1 cellular context compared by ENCODE assay signal in genomic region chr12:6295187-6295811, GRCh38.
TF ChIP-seq lines count a peak whose summit lies in the region.

No MANE protein-coding gene starts in this region.

TF ChIP-seq in GM12878, 131 proteins besides CTCF, POLR2A, EP300 and RAD21:
- no peak for TF ChIP-seq TBL1XR1 (IDR thresholded peaks at IDR 0.05; ENCODE audit: low read depth, low read length)
- TF ChIP-seq GABPA (IDR thresholded peaks at IDR 0.05; ENCODE audit: low read depth): no peak
- TF ChIP-seq SUPT20H (IDR thresholded peaks at IDR 0.05; ENCODE audit: borderline replicate concordance, control insufficient read depth, low read depth, low read length): no peak
- TF ChIP-seq E2F8 (IDR thresholded peaks at IDR 0.05; ENCODE audit: low read depth, partially characterized antibody): no peak
- no peak for TF ChIP-seq SRF (IDR thresholded peaks at IDR 0.05; ENCODE audit: low read depth in 2 of 2, low read length in 2 of 2)
- no peak for TF ChIP-seq ZNF207 (IDR thresholded peaks at IDR 0.05; ENCODE audit: borderline replicate concordance)
- no peak for TF ChIP-seq NFXL1 (IDR thresholded peaks at IDR 0.05; ENCODE audit: borderline replicate concordance)
- TF ChIP-seq ZNF592 (IDR thresholded peaks at IDR 0.05): no peak
- no peak for TF ChIP-seq PML (IDR thresholded peaks at IDR 0.05; ENCODE audit: low read length)
- no peak for TF ChIP-seq JUNB (IDR thresholded peaks at IDR 0.05)
- TF ChIP-seq ZNF274 (IDR thresholded peaks at IDR 0.05; ENCODE audit: insufficient read depth, insufficient read length): no peak
TF ChIP-seq in GM12878: peak in this region for 0.
